8 cellular contexts compared by ENCODE assay signal in genomic region chr12:8231666-8232608, GRCh38. TPM values are rescaled to one million over a fixed set of nuclear protein-coding genes. Genes with fewer than 3 reads are reported as not detected.
DNase-seq lines count a peak whose midpoint lies in the region; ATAC-seq and TF ChIP-seq lines count a peak whose summit lies in the region.
"Not testable (repeated sequence)": the region's sequence is repeated elsewhere in the genome, so short reads cannot be mapped to it uniquely, and the experiment has no call there.

No MANE protein-coding gene starts in this region.

- DNase-seq in AG20443 (ENCODE audit: low spot score) (peak; percentile 59), HCEC 1CT (peak; percentile 1), ascending aorta (ENCODE audit: low spot score in 2 of 2) (peak; percentile 29 to 81), neural crest cell (ENCODE audit: low read depth, low spot score) (peak; percentile 73)
- DNase-seq in NK-92 treated with Interleukin-12 subunit alpha and Interleukin-12 subunit beta, amount 100 ng/mL, for 24 hours (lab: John Stamatoyannopoulos, UW) = peak; percentile 21
- peak; percentile 67 for DNase-seq in activated CD4-positive, alpha-beta T cell treated with anti-CD3 and anti-CD28 coated beads, Interleukin-2, amount 50 U/mL, for 1 hour
- DNase-seq in stimulated activated CD8-positive, alpha-beta memory T cell treated with anti-CD3 and anti-CD28 coated beads, Interleukin-12 subunit alpha, Interleukin-12 subunit beta, amount 100 ng/mL, for 1 hour (ENCODE audit: low read depth) = peak; percentile 43

- H3K9me3 ChIP-seq in ascending aorta, gastroesophageal sphincter: not testable (repeated sequence)

- H3K36me3 ChIP-seq in ascending aorta, gastroesophageal sphincter: not testable (repeated sequence)

- H3K36me3 Mint-ChIP-seq in neural crest cell (ENCODE audit: low read depth) = not testable (repeated sequence)

- WGBS in gastroesophageal sphincter (ENCODE audit: low coverage in 1 of 2), 2 donors = 39 to 42% methylated on average over 17 to 18 of the region's 22 CpGs

- H3K4me3 Mint-ChIP-seq in neural crest cell = not testable (repeated sequence)

- TF ChIP-seq POLR2A in gastroesophageal sphincter (IDR thresholded peaks at IDR 0.05) = not testable (repeated sequence)

- H3K4me1 Mint-ChIP-seq in neural crest cell = not testable (repeated sequence)

- not testable (repeated sequence) for H3K27ac Mint-ChIP-seq in neural crest cell (ENCODE audit: unreplicated experiment)

- intact Hi-C loops in ascending aorta (cut with DNase I) = loop anchor here (2.0 to 10.0 kb wide), 2 partner anchors 47 to 123 kb away; no protein-coding TSS in a partner anchor

- ATAC-seq in gastroesophageal sphincter = not testable (repeated sequence)

- peak overlapping the region in 1 of 2 donors; percentile 18 for H3K4me3 ChIP-seq in ascending aorta
- H3K4me3 ChIP-seq in gastroesophageal sphincter = not testable (repeated sequence)

- peak; percentile 59 to 72 (median 68) for TF ChIP-seq CTCF in ascending aorta (IDR thresholded peaks at IDR 0.05)
- peak in 3 of 4 experiments; percentile 52 to 76 (median 58) for TF ChIP-seq CTCF in gastroesophageal sphincter (IDR thresholded peaks at IDR 0.05)
- peak; percentile 87 for TF ChIP-seq CTCF in neural crest cell (conservative IDR thresholded peaks at IDR 0.05)

- H3K27me3 Mint-ChIP-seq in neural crest cell (ENCODE audit: low read depth) = not testable (repeated sequence)

- H3K9me3 Mint-ChIP-seq in neural crest cell = not testable (repeated sequence)

- H3K4me1 ChIP-seq in ascending aorta, gastroesophageal sphincter: not testable (repeated sequence)

- peak overlapping the region in 1 of 2 donors; percentile 18 for H3K27ac ChIP-seq in ascending aorta
- H3K27ac ChIP-seq in gastroesophageal sphincter = not testable (repeated sequence)

- not testable (repeated sequence) for TF ChIP-seq EP300 in gastroesophageal sphincter (IDR thresholded peaks at IDR 0.05)

- not testable (repeated sequence) for H3K27me3 ChIP-seq in ascending aorta, gastroesophageal sphincter

RNA-seq across cellular contexts. Expression of gene FAM90A1, which starts 4.5 kb away (rescaled TPM):
- total RNA-seq in ascending aorta (not detected), gastroesophageal sphincter (not detected), neural crest cell (not detected in 2 replicates)

Comparison
In these comparisons a context has a peak if more than half of its experiments do, and no peak if none do; other contexts are left out.
1. DNase-seq: peak in every context shown above with its lines; median percentile 73 in neural crest cell; 67 in activated CD4-positive, alpha-beta T cell treated with anti-CD3 and anti-CD28 coated beads, Interleukin-2, amount 50 U/mL, for 1 hour; 59 in AG20443; 55 in ascending aorta; 43 in stimulated activated CD8-positive, alpha-beta memory T cell treated with anti-CD3 and anti-CD28 coated beads, Interleukin-12 subunit alpha, Interleukin-12 subunit beta, amount 100 ng/mL, for 1 hour; 21 in NK-92 treated with Interleukin-12 subunit alpha and Interleukin-12 subunit beta, amount 100 ng/mL, for 24 hours; 1 in HCEC 1CT.